ENCODE assay signal across 8 cellular contexts in the genomic region with DNA sequence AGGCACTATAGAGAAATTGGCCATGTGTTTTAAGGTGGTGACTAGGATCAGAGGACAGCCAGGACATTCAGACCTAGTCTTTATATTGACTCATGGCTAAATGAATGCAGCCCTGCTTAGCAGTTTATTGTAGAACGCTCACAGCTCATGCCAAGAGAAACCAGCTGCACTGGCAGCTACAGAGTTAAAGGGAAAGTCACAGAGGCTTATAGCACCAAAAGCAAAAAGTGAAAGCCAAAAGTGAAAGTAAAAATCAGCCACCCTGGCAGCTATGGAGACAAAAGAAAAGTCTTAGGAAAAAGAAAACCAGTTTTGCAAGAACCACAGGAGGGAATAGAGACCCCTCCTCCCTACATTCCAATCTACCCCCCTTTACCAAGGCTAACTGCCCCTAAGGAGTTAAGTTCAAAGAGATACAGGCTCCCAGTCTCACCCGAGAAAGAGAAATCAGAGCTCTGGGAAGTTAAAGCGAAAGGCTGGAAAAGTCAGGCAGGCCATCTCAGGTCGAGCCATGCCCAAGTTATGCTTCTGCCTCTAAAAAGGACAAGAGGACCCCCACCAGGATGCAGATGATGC.
DNase-seq lines count a peak whose midpoint lies in the region; ATAC-seq and TF ChIP-seq lines count a peak whose summit lies in the region.

No MANE protein-coding gene starts in this region.

- H4K20me1 ChIP-seq in GM23338 (replicated peaks; ENCODE audit: insufficient read depth): no peaks in the 10 kb centered on the region

- no peak for TF ChIP-seq CTCF in GM23338 (conservative IDR thresholded peaks at IDR 0.05; ENCODE audit: low read depth in 2 of 2)
- TF ChIP-seq CTCF in heart left ventricle (IDR thresholded peaks at IDR 0.05): no peak

- H3K36me3 Mint-ChIP-seq in GM23338 (ENCODE audit: low read depth): peaks cover 3% of the 10 kb centered on the region
- no peaks in the 10 kb centered on the region for H3K36me3 Mint-ChIP-seq in activated CD4-positive, alpha-beta memory T cell treated with anti-CD3 and anti-CD28 coated beads, Interleukin-2, amount 10 ng/mL, durations not matched to agents 7 days and 5 days (ENCODE audit: low read depth)

- H3K4me2 ChIP-seq in GM23338: peak overlapping the region; percentile 66

- peak overlapping the region; percentile 63 for H3K4me3 Mint-ChIP-seq in GM23338
- peak overlapping the region; percentile 60 for H3K4me3 Mint-ChIP-seq in activated CD4-positive, alpha-beta memory T cell treated with anti-CD3 and anti-CD28 coated beads, Interleukin-2, amount 10 ng/mL, durations not matched to agents 7 days and 5 days

- no peaks in the 10 kb centered on the region; the same call in 1 of the 2 replicates for H3F3A ChIP-seq in GM23338 (replicated peaks; ENCODE audit: low read depth)

- H3K4me1 ChIP-seq in GM23338 (ENCODE audit: insufficient read depth) (peaks cover 49% of the 10 kb centered on the region), heart left ventricle (peaks cover 0 to 42% (median 18%) of the 10 kb centered on the region in 12 donors), rectal smooth muscle tissue (ENCODE audit: control insufficient read depth, insufficient read depth, low read length) (peaks cover 4% of the 10 kb centered on the region)

- in situ Hi-C loops in ACHN (cut with HindIII; ENCODE audit: low pct_ligation_motif_present, low pct_unique_long_range_greater_than_20kb, low sequenced_read_pairs): no loop called here

- peaks cover 8% of the 10 kb centered on the region for H3K9me3 Mint-ChIP-seq in GM23338
- peaks cover 13% of the 10 kb centered on the region for H3K9me3 Mint-ChIP-seq in activated CD4-positive, alpha-beta memory T cell treated with anti-CD3 and anti-CD28 coated beads, Interleukin-2, amount 10 ng/mL, durations not matched to agents 7 days and 5 days

- H3K9me3 ChIP-seq in heart left ventricle: no peaks in the 10 kb centered on the region

- no peak overlapping the region for H3K9ac ChIP-seq in rectal smooth muscle tissue (ENCODE audit: low read length)

- 0 to 2% (median 2%) methylated on average over 4 of the region's 4 CpGs for WGBS in heart left ventricle, 4 donors

- no peaks in the 10 kb centered on the region; the same call in 1 of the 2 replicates for H3K9me2 ChIP-seq in GM23338 (ENCODE audit: insufficient read depth)

- peaks cover 13% of the 10 kb centered on the region for H3K27me3 Mint-ChIP-seq in GM23338 (ENCODE audit: insufficient read depth, low read depth, poor library complexity)
- H3K27me3 Mint-ChIP-seq in activated CD4-positive, alpha-beta memory T cell treated with anti-CD3 and anti-CD28 coated beads, Interleukin-2, amount 10 ng/mL, durations not matched to agents 7 days and 5 days: no peaks in the 10 kb centered on the region

- peaks cover 61% of the 10 kb centered on the region for H3K4me1 Mint-ChIP-seq in GM23338
- peaks cover 11% of the 10 kb centered on the region for H3K4me1 Mint-ChIP-seq in activated CD4-positive, alpha-beta memory T cell treated with anti-CD3 and anti-CD28 coated beads, Interleukin-2, amount 10 ng/mL, durations not matched to agents 7 days and 5 days

- no peaks in the 10 kb centered on the region for H3K79me2 ChIP-seq in GM23338 (replicated peaks; ENCODE audit: insufficient read depth)

- no peaks in the 10 kb centered on the region for H3K36me3 ChIP-seq in GM23338 (ENCODE audit: insufficient read depth)
- H3K36me3 ChIP-seq in heart left ventricle: no peaks in the 10 kb centered on the region
- no peaks in the 10 kb centered on the region for H3K36me3 ChIP-seq in rectal smooth muscle tissue (ENCODE audit: control insufficient read depth, insufficient read depth, low read length)

- H3K27ac Mint-ChIP-seq in GM23338: peak overlapping the region; percentile 61
- no peak overlapping the region for H3K27ac Mint-ChIP-seq in activated CD4-positive, alpha-beta memory T cell treated with anti-CD3 and anti-CD28 coated beads, Interleukin-2, amount 10 ng/mL, durations not matched to agents 7 days and 5 days

- H3K4me3 ChIP-seq in GM23338 (peak overlapping the region; percentile 43), heart left ventricle (peak overlapping the region; percentile 15 to 61 (median 52)), rectal smooth muscle tissue (ENCODE audit: low read length) (peak overlapping the region; percentile 37)

- intact Hi-C loops in heart left ventricle (cut with DNase I): loop anchor here in 1 of 10 donors (2.0 kb wide), 1 partner anchor 100 kb away; a partner anchor contains a TSS

- POLR2A ChIA-PET in activated CD4-positive, alpha-beta memory T cell treated with anti-CD3 and anti-CD28 coated beads, Interleukin-2, amount 10 ng/mL, durations not matched to agents 7 days and 5 days (lab: Charles Lee): interaction anchor here (1.3 kb wide), 1 partner anchor 99 kb away, joined by 5 read pairs; a partner anchor contains a TSS

- H3K27ac ChIP-seq in GM23338 (ENCODE audit: low read depth) (peak overlapping the region; percentile 73), heart left ventricle (peak overlapping the region; percentile 69 to 90 (median 82)), rectal smooth muscle tissue (ENCODE audit: low read depth, low read length) (peak overlapping the region; percentile 59)

- ATAC-seq in GM23338: peak; percentile 77
- peak in 3 of 4 donors; percentile 18 to 52 (median 51) for ATAC-seq in heart left ventricle
- no peak for ATAC-seq in HG02623 (IDR thresholded peaks at IDR 0.05; ENCODE audit: unreplicated experiment)
- ATAC-seq in HG02678 (IDR thresholded peaks at IDR 0.05; ENCODE audit: unreplicated experiment): no peak
- no peak for ATAC-seq in GM21367 (IDR thresholded peaks at IDR 0.05; ENCODE audit: unreplicated experiment)

- H2AFZ ChIP-seq in GM23338: no peak overlapping the region

- H3K27me3 ChIP-seq in GM23338 (ENCODE audit: insufficient read depth): peaks cover 22% of the 10 kb centered on the region
- no peaks in the 10 kb centered on the region for H3K27me3 ChIP-seq in heart left ventricle
- no peaks in the 10 kb centered on the region for H3K27me3 ChIP-seq in rectal smooth muscle tissue (ENCODE audit: control insufficient read depth, insufficient read depth, low read length)

- DNase-seq in ACHN (peak; percentile 25), GM23338 (ENCODE audit: low spot score) (peak; percentile 95), heart left ventricle (no peak)
- DNase-seq in activated CD4-positive, alpha-beta memory T cell treated with anti-CD3 and anti-CD28 coated beads, Interleukin-2, amount 10 ng/mL, durations not matched to agents 7 days and 5 days: no peak

- CTCF ChIA-PET in activated CD4-positive, alpha-beta memory T cell treated with anti-CD3 and anti-CD28 coated beads, Interleukin-2, amount 10 ng/mL, durations not matched to agents 7 days and 5 days (lab: Charles Lee): no interaction called here

- TF ChIP-seq POLR2A in heart left ventricle (IDR thresholded peaks at IDR 0.05): no peak

TF ChIP-seq in GM23338, 12 proteins besides CTCF, POLR2A, EP300 and RAD21 (continues in another document):
- TF ChIP-seq EZH2 (IDR thresholded peaks at IDR 0.05; ENCODE audit: low read depth, unreplicated experiment): no peak
- no peak for TF ChIP-seq ZNF114 (CRISPR knock-in tag; IDR thresholded peaks at IDR 0.05)
- no peak for TF ChIP-seq JUNB (IDR thresholded peaks at IDR 0.05; ENCODE audit: unreplicated experiment)
- no peak for TF ChIP-seq NANOG (IDR thresholded peaks at IDR 0.05; ENCODE audit: borderline replicate concordance)
- no peak for TF ChIP-seq EZH2phosphoT487 (IDR thresholded peaks at IDR 0.05; ENCODE audit: unreplicated experiment)
- no peak for TF ChIP-seq POLR2AphosphoS5 (IDR thresholded peaks at IDR 0.05; ENCODE audit: low read depth)
- no peak for TF ChIP-seq CREB1 (CRISPR knock-in tag; IDR thresholded peaks at IDR 0.05; ENCODE audit: low read depth)
- no peak for TF ChIP-seq STAT1 (IDR thresholded peaks at IDR 0.05; ENCODE audit: unreplicated experiment)
- no peak for TF ChIP-seq ZNF331 (CRISPR knock-in tag; IDR thresholded peaks at IDR 0.05; ENCODE audit: low read depth)

Comparison
In these comparisons a context has a peak if more than half of its experiments do, and no peak if none do; other contexts are left out.
1. DNase-seq: peak in ACHN (single experiment) and GM23338 (single experiment); none in activated CD4-positive, alpha-beta memory T cell treated with anti-CD3 and anti-CD28 coated beads, Interleukin-2, amount 10 ng/mL, durations not matched to agents 7 days and 5 days (single experiment) and heart left ventricle (0 of 5).
2. ATAC-seq: peak in GM23338 (single experiment) and heart left ventricle (3 of 4); none in HG02623 (single experiment), HG02678 (single experiment) and GM21367 (single experiment).
3. Peak in every context shown above with its lines, with median percentiles within 50 percentile points of each other: H3K27ac ChIP-seq and H3K4me3 ChIP-seq.